In genomic region chr4:58962424-58962823, GRCh38 we compare ENCODE assay signal across 25 cellular contexts.
"Had no signal": no experiment of that assay in that cellular context is flagged by ENCODE, and none has a peak within 500 bp of the region (broad histone marks: within the 10 kb centered on the region; RNA-seq: fewer than 3 reads in every experiment).

No MANE protein-coding gene starts in this region.

- H3K4me3 ChIP-seq: gastrocnemius medialis, heart left ventricle, hepatocyte, lung, ovary, psoas muscle, sigmoid colon, testis, tibial artery had no signal

- DNase-seq: effector CD8-positive, alpha-beta T cell; endodermal cell; foreskin fibroblast; gastrocnemius medialis; heart left ventricle; kidney; natural killer cell; occipital lobe; ovary; posterior cingulate gyrus; psoas muscle; right cardiac atrium; sigmoid colon; stimulated activated CD4-positive, alpha-beta T cell treated with anti-CD3 and anti-CD28 coated beads, Interleukin-2, amount 100 ng/mL, for 24 hours; stimulated activated CD4-positive, alpha-beta T cell treated with anti-CD3 and anti-CD28 coated beads, Interleukin-4, amount 100 ng/mL, for 24 hours; stimulated activated naive CD8-positive, alpha-beta T cell treated with anti-CD3 and anti-CD28 coated beads, Interleukin-15, Interleukin-2, amounts not matched to agents 100 U/mL and 50 U/mL, for 24 hours; substantia nigra; testis; tibial artery had no signal

- H3K36me3 ChIP-seq: gastrocnemius medialis, heart left ventricle, ovary, sigmoid colon, tibial artery had no signal

- H3K27me3 ChIP-seq: gastrocnemius medialis, heart left ventricle, hepatocyte, ovary, sigmoid colon, testis, tibial artery had no signal

- FAIRE-seq: kidney had no signal

- H2AFZ ChIP-seq: hepatocyte had no signal

- H3K79me2 ChIP-seq: hepatocyte had no signal

- H3K27ac ChIP-seq: epithelial cell of prostate, gastrocnemius medialis, heart left ventricle, hepatocyte, ovary, psoas muscle, sigmoid colon, testis, tibial artery had no signal

- ATAC-seq: esophagus mucosa; gastrocnemius medialis; heart left ventricle; left lobe of liver; natural killer cell; psoas muscle; right cardiac atrium; stimulated activated effector memory CD8-positive, alpha-beta T cell treated with anti-CD3 and anti-CD28 coated beads, Interleukin-12 subunit alpha, Interleukin-12 subunit beta, amount 100 ng/mL, for 72 hours; stimulated activated naive CD8-positive, alpha-beta T cell treated with anti-CD3 and anti-CD28 coated beads, Interleukin-15, Interleukin-2, amounts not matched to agents 100 U/mL and 50 U/mL, for 24 hours had no signal

- H3K9me3 ChIP-seq: gastrocnemius medialis, heart left ventricle, ovary, psoas muscle, sigmoid colon, testis, tibial artery had no signal

- H3K4me2 ChIP-seq: hepatocyte had no signal

- H3K4me1 ChIP-seq: gastrocnemius medialis, heart left ventricle, psoas muscle, sigmoid colon, testis, tibial artery had no signal
